In genomic region chr17:1695365-1695764, GRCh38 we compare ENCODE assay signal across 1 cellular context.
TF ChIP-seq lines count a peak whose summit lies in the region.

No MANE protein-coding gene starts in this region.

TF ChIP-seq in GM12878, 131 proteins besides CTCF, POLR2A, EP300 and RAD21:
- TF ChIP-seq ZBTB4 (CRISPR knock-in tag; IDR thresholded peaks at IDR 0.05) (no peak), HDAC6 (IDR thresholded peaks at IDR 0.05; ENCODE audit: unreplicated experiment) (no peak), PAX5 (IDR thresholded peaks at IDR 0.05; ENCODE audit: borderline replicate concordance, low read depth, low read length) (peak; percentile 65; the same call in 1 of the 2 replicates), CREM (IDR thresholded peaks at IDR 0.05; ENCODE audit: low read depth) (peak; percentile 33; the same call in 1 of the 2 replicates), ATF7 (IDR thresholded peaks at IDR 0.05; ENCODE audit: low read depth) (peak; percentile 37; the same call in 1 of the 2 replicates), DPF2 (IDR thresholded peaks at IDR 0.05) (peak; percentile 37; the same call in 1 of the 2 replicates), BCL3 (IDR thresholded peaks at IDR 0.05; ENCODE audit: borderline replicate concordance, insufficient read depth, low read depth, low read length, poor library complexity, severe bottlenecking) (no peak), ZBED1 (IDR thresholded peaks at IDR 0.05; ENCODE audit: borderline replicate concordance) (no peak), NFIC (IDR thresholded peaks at IDR 0.05; ENCODE audit: low read depth, low read length) (no peak), NR2F1 (conservative IDR thresholded peaks at IDR 0.05) (peak; percentile 36; the same call in 1 of the 2 replicates), JUNB (IDR thresholded peaks at IDR 0.05) (peak; percentile 63), CREB1 (IDR thresholded peaks at IDR 0.05; ENCODE audit: low read depth) (no peak), E2F4 (IDR thresholded peaks at IDR 0.05; ENCODE audit: low read depth, low read length) (no peak), RUNX3 (IDR thresholded peaks at IDR 0.05; ENCODE audit: low read length) (peak; percentile 45), SKIL (IDR thresholded peaks at IDR 0.05; ENCODE audit: low read depth, poor library complexity, severe bottlenecking) (peak; percentile 21), BACH1 (IDR thresholded peaks at IDR 0.05; ENCODE audit: borderline replicate concordance) (no peak), IKZF2 (IDR thresholded peaks at IDR 0.05) (peak; percentile 62 to 63; a peak in 3 of 4 replicates), EED (IDR thresholded peaks at IDR 0.05; ENCODE audit: low read depth) (peak; percentile 66), USF1 (IDR thresholded peaks at IDR 0.05; ENCODE audit: borderline replicate concordance, extremely low read length, insufficient read depth, low read depth, low read length) (no peak), MTA2 (IDR thresholded peaks at IDR 0.05; ENCODE audit: low read depth) (no peak), TCF12 (IDR thresholded peaks at IDR 0.05; ENCODE audit: low read depth, low read length) (0 out of 2 replicates have a peak, but pooled peaks have one; percentile 31), TARDBP (IDR thresholded peaks at IDR 0.05; ENCODE audit: borderline replicate concordance) (no peak), SRF (IDR thresholded peaks at IDR 0.05; ENCODE audit: low read depth in 2 of 2, low read length in 2 of 2) (0 out of 4 replicates have a peak, but pooled peaks of 1 of the 2 experiments have one; percentile 13), RBBP5 (conservative IDR thresholded peaks at IDR 0.05) (no peak), HDGF (IDR thresholded peaks at IDR 0.05) (no peak), BCL11A (IDR thresholded peaks at IDR 0.05; ENCODE audit: low read depth, low read length) (peak; percentile 71; the same call in 1 of the 2 replicates), SPI1 (IDR thresholded peaks at IDR 0.05; ENCODE audit: borderline replicate concordance, insufficient read depth, low read depth, low read length) (peak; percentile 96), CHD2 (IDR thresholded peaks at IDR 0.05; ENCODE audit: borderline replicate concordance, low read depth, low read length) (no peak), IKZF1 (conservative IDR thresholded peaks at IDR 0.05) (peak; percentile 53; the same call in 1 of the 2 replicates), IRF4 (IDR thresholded peaks at IDR 0.05; ENCODE audit: low read depth, low read length) (peak; percentile 80), NBN (IDR thresholded peaks at IDR 0.05) (no peak), CBX3 (IDR thresholded peaks at IDR 0.05; ENCODE audit: borderline replicate concordance, low read depth) (no peak), ZNF622 (IDR thresholded peaks at IDR 0.05) (no peak)
